10 cellular contexts compared by ENCODE assay signal in the genomic region with DNA sequence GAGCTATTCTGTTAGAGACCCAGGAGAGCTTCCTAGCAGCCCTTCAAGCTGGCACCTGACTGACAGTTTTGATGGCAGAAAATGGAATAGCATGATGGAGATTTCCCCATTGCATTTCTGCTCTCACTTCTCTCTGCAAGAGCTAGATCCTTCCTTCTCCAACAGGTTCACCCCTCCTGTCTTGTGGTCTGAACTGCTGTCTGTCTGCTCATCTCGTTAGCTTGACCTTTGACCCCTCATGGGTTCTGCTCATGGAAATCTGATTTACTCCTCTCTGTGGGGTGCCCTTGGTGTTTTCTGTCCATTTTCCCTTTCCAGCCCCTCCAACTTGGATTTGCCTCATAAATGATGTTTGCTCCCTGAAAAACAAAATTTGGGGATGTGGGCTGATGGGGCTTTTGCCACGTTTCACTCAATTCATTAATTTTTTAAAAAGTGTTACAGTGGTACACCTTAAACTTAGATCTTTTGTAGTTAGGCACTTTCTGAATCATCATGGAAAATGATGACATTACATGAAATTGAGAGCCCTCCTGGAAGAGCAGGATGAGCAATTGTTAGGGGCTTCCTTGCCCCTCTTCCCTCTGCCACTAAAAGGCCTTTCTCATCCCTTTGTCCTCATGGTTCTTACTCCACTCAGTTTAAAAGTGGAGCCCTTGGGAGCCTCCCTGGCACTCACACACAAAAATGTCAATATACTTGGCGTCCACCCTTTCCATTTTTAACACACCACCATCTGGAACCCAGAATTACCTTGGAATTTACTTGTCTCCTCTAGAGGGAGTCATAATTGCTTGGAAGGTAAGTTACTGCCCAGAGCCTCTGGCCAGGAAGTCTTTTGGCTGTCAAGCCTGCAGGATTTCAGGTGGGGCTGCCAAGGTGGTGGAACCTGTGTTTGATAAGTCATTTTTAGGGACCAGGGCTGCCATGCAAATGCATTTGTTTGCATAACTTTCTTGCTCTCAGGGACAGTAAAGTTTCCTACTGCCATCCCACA. TPM values are rescaled to one million over a fixed set of nuclear protein-coding genes. Genes with fewer than 3 reads are reported as not detected.
A peak's percentile ranks its signal among the peaks of the same experiment; 100 is the strongest.
DNase-seq lines count a peak whose midpoint lies in the region; ATAC-seq, FAIRE-seq and TF ChIP-seq lines count a peak whose summit lies in the region.
"Had no signal": no experiment of that assay in that cellular context is flagged by ENCODE, and none has a peak within 500 bp of the region (broad histone marks: within the 10 kb centered on the region; RNA-seq: fewer than 3 reads in every experiment).

No MANE protein-coding gene starts in this region.

- H3K4me3 ChIP-seq in H7 (ENCODE audit: insufficient read depth, low read depth, low read length), result no peak overlapping the region
- no peak overlapping the region for H3K4me3 ChIP-seq in fibroblast of the aortic adventitia (ENCODE audit: low read depth, low read length)
- H3K4me3 ChIP-seq in neuronal stem cell (ENCODE audit: low read length in 2 of 2), result no peak overlapping the region

- FAIRE-seq in RCC 7860 (lab: Jason Lieb, UNC), result no peak
- FAIRE-seq: G401.6 had no signal

- no peak overlapping the region for H2AK5ac ChIP-seq in neuronal stem cell (ENCODE audit: low read depth, low read length)

- H2BK5ac ChIP-seq in neuronal stem cell (ENCODE audit: low read length), result no peak overlapping the region

- peaks cover 3 to 17% of the 10 kb centered on the region in 2 donors for H3K4me1 ChIP-seq in neuronal stem cell (ENCODE audit: control insufficient read depth in 2 of 2, insufficient read depth in 1 of 2, low read depth in 1 of 2, low read length in 2 of 2)

- WGBS in neuronal stem cell (ENCODE audit: extremely low coverage in 2 of 2, insufficient read length in 2 of 2, insufficient replicate concordance in 1 of 2), 2 donors, result no CpG with 5 or more reads among the region's 3 CpGs

- H2BK120ac ChIP-seq in neuronal stem cell (ENCODE audit: low read depth, low read length), result no peak overlapping the region

- TF ChIP-seq CTCF in fibroblast of the aortic adventitia (IDR thresholded peaks at IDR 0.05; ENCODE audit: insufficient read depth, low read length), result peak; percentile 48

- H3K27me3 ChIP-seq in H7 (ENCODE audit: control insufficient read depth, insufficient read depth, low read length) (no peaks in the 10 kb centered on the region), neuronal stem cell (ENCODE audit: control insufficient read depth in 3 of 3, insufficient read depth in 3 of 3, low read depth in 1 of 3, low read length in 3 of 3) (no peaks in the 10 kb centered on the region)
- H3K27me3 ChIP-seq: neutrophil had no signal

- no peaks in the 10 kb centered on the region for H3K79me1 ChIP-seq in neuronal stem cell (ENCODE audit: low read depth, low read length)

- H3K36me3 ChIP-seq in H7 (replicated peaks; ENCODE audit: control insufficient read depth, insufficient read depth, low read length) (peaks cover 5% of the 10 kb centered on the region), neuronal stem cell (replicated peaks in 1 of 2; ENCODE audit: control insufficient read depth in 2 of 2, insufficient read depth in 2 of 2, low read length in 2 of 2) (peaks cover 11 to 15% of the 10 kb centered on the region in 2 donors)

- no peak overlapping the region for H2BK15ac ChIP-seq in neuronal stem cell (ENCODE audit: low read length)

- H4K91ac ChIP-seq in neuronal stem cell (ENCODE audit: low read depth, low read length, poor library complexity), result no peak overlapping the region

- H3K9me3 ChIP-seq in neuronal stem cell (replicated peaks in 1 of 2; ENCODE audit: control insufficient read depth in 2 of 2, insufficient read depth in 1 of 2, low read depth in 1 of 2, low read length in 2 of 2), result no peaks in the 10 kb centered on the region
- H3K9me3 ChIP-seq: neutrophil had no signal

- H2AFZ ChIP-seq in neuronal stem cell (ENCODE audit: low read length), result no peak overlapping the region

- H3K18ac ChIP-seq in neuronal stem cell (ENCODE audit: low read length), result no peak overlapping the region

- H2BK12ac ChIP-seq in neuronal stem cell (ENCODE audit: low read length), result no peak overlapping the region

- H3K9ac ChIP-seq in neuronal stem cell (ENCODE audit: low read depth, low read length, poor library complexity), result no peak overlapping the region

- no peak overlapping the region for H3K4ac ChIP-seq in neuronal stem cell (ENCODE audit: low read length)

- H3K14ac ChIP-seq in neuronal stem cell (ENCODE audit: low read length), result no peak overlapping the region

- DNase-seq in NCI-H526 treated with DMSO at 0.1 percent for 48 hours (lab: John Stamatoyannopoulos, UW) (peak; percentile 97), NCI-H526 (lab: John Stamatoyannopoulos, UW) (no peak), H7 (peak; percentile 69), RCC 7860 (ENCODE audit: low spot score) (peak; percentile 18), fibroblast of the aortic adventitia (ENCODE audit: low read depth) (peak; percentile 45), NK-92 (lab: John Stamatoyannopoulos, UW; ENCODE audit: unreplicated experiment) (no peak), neuronal stem cell (ENCODE audit: low spot score) (no peak)

- H3K4me2 ChIP-seq in neuronal stem cell (ENCODE audit: insufficient read depth, low read length, poor library complexity, severe bottlenecking), result no peak overlapping the region

- H3K23ac ChIP-seq in neuronal stem cell (ENCODE audit: low read depth, low read length, poor library complexity), result no peak overlapping the region

- H3K27ac ChIP-seq in neuronal stem cell (replicated peaks; ENCODE audit: low read length), result no peak overlapping the region
- H3K27ac ChIP-seq: neutrophil had no signal

- H4K8ac ChIP-seq in neuronal stem cell (ENCODE audit: low read depth, low read length), result no peak overlapping the region

- no peak for ATAC-seq in GM21381 (IDR thresholded peaks at IDR 0.05; ENCODE audit: unreplicated experiment)

RNA-seq across cellular contexts. Expression of gene IL19, which starts 31.9 kb away (rescaled TPM):
- total RNA-seq in H7 (2014; rRNA removed; shearing (Covaris generic)), result not detected in 2 replicates
- 0.41 TPM in 1 of 2 replicates, not detected in the other for total RNA-seq in fibroblast of the aortic adventitia (ENCODE audit: low replicate concordance)
- not detected for polyA plus RNA-seq in neuronal stem cell (2013, experiment 1 of 2)
- not detected for polyA plus RNA-seq in neuronal stem cell (2013, experiment 2 of 2)

RNA-seq across cellular contexts. Expression of gene IL10, which starts 33.6 kb away (rescaled TPM):
- not detected in 2 replicates for total RNA-seq in H7 (2014; rRNA removed; shearing (Covaris generic))
- not detected in 2 replicates for total RNA-seq in fibroblast of the aortic adventitia (ENCODE audit: low replicate concordance)
- polyA plus RNA-seq in neuronal stem cell (2013, experiment 1 of 2), result not detected
- not detected for polyA plus RNA-seq in neuronal stem cell (2013, experiment 2 of 2)

RNA-seq across cellular contexts. Expression of gene MAPKAPK2, which starts 54.0 kb away (rescaled TPM):
- total RNA-seq in H7 (2014; rRNA removed; shearing (Covaris generic)), result 67.7 and 77.8 TPM in 2 replicates
- 18.5 and 31.0 TPM in 2 replicates for total RNA-seq in fibroblast of the aortic adventitia (ENCODE audit: low replicate concordance)
- polyA plus RNA-seq in neuronal stem cell (2013, experiment 1 of 2), result 54.3 TPM
- polyA plus RNA-seq in neuronal stem cell (2013, experiment 2 of 2), result 54.2 TPM

Comparison
In these comparisons a context has a peak if more than half of its experiments do, and no peak if none do; other contexts are left out.
1. DNase-seq: peak in NCI-H526 treated with DMSO at 0.1 percent for 48 hours (single experiment), H7 (single experiment), RCC 7860 (single experiment) and fibroblast of the aortic adventitia (single experiment); none in NCI-H526 (0 of 2), NK-92 (single experiment) and neuronal stem cell (single experiment).